In genomic region chr11:94217705-94218104, GRCh38 we compare ENCODE assay signal across 19 cellular contexts.
DNase-seq lines count a peak whose midpoint lies in the region; TF ChIP-seq lines count a peak whose summit lies in the region.
"Had no signal": no experiment of that assay in that cellular context is flagged by ENCODE, and none has a peak within 500 bp of the region (broad histone marks: within the 10 kb centered on the region; RNA-seq: fewer than 3 reads in every experiment).

No MANE protein-coding gene starts in this region.

- H3K4me3 ChIP-seq in mammary epithelial cell (replicated peaks in 1 of 3; ENCODE audit: insufficient read depth in 1 of 3, low read depth in 2 of 3, low read length in 3 of 3) (no peak overlapping the region), suprapubic skin (no peak overlapping the region)

- H4K20me1 ChIP-seq in mammary epithelial cell (ENCODE audit: insufficient read depth, low read length): no peaks in the 10 kb centered on the region

- intact Hi-C loops in mammary epithelial cell (cut with micrococcal nuclease): no loop called here

- DNase-seq in NOMO-1 treated with DMSO at 0.1 percent for 48 hours (lab: John Stamatoyannopoulos, UW; ENCODE audit: unreplicated experiment) (peak; percentile 15), NOMO-1 treated with dmso at 0.1 percent for 144 hours (lab: John Stamatoyannopoulos, UW; ENCODE audit: unreplicated experiment) (no peak), MV-4-11 (lab: John Stamatoyannopoulos, UW) (peak; percentile 43), mammary epithelial cell (no peak), activated gamma-delta T cell (lab: John Stamatoyannopoulos, UW) (no peak), suprapubic skin (ENCODE audit: low spot score in 2 of 2) (no peak)
- DNase-seq: 8988T; C1 segment of cervical spinal cord; CD4-positive, CD25-positive, alpha-beta regulatory T cell; CD8-positive, alpha-beta memory T cell; COR-L47; DMS 273 treated with DMSO at 0.1 percent for 48 hours; DMS53; EL; GOT3; H7; HFFc6 had no signal

- H3K9me3 ChIP-seq in mammary epithelial cell (replicated peaks; ENCODE audit: insufficient read depth, low read length): no peaks in the 10 kb centered on the region
- no peaks in the 10 kb centered on the region for H3K9me3 ChIP-seq in suprapubic skin

- H3K9ac ChIP-seq in mammary epithelial cell (ENCODE audit: insufficient read depth, low read length): no peak overlapping the region

- TF ChIP-seq CTCF in mammary epithelial cell (conservative IDR thresholded peaks at IDR 0.05 in 1 of 2, IDR thresholded peaks at IDR 0.05 in 1 of 2; ENCODE audit: extremely low read depth in 1 of 2, insufficient read depth in 1 of 2, low read depth in 1 of 2, low read length in 2 of 2) (no peak), suprapubic skin (IDR thresholded peaks at IDR 0.05) (no peak)

- H3K4me2 ChIP-seq in mammary epithelial cell (ENCODE audit: insufficient read depth, low read depth, low read length): no peak overlapping the region

- no TSS peak for BruUV-seq in mammary epithelial cell (replicated peaks; lab: Mats Ljungman, UMichigan)

- no peak for TF ChIP-seq POLR2A in suprapubic skin (IDR thresholded peaks at IDR 0.05)

- no peak overlapping the region for H2AFZ ChIP-seq in mammary epithelial cell (ENCODE audit: low read depth, low read length)

- no peaks in the 10 kb centered on the region for H3K79me2 ChIP-seq in mammary epithelial cell (ENCODE audit: insufficient read depth, low read length)

- CTCF ChIA-PET in mammary epithelial cell (lab: Charles Lee; ENCODE audit: low non-redundant PET): no interaction called here

- dilution Hi-C loops in mammary epithelial cell (cut with HindIII; ENCODE audit: low sequenced_read_pairs): no loop called here

- no peak for TF ChIP-seq EP300 in suprapubic skin (IDR thresholded peaks at IDR 0.05)

- 80% methylated on average over 1 of the region's 1 CpG for WGBS in mammary epithelial cell (ENCODE audit: low coverage, missing lambda C conversion rate)
- WGBS in suprapubic skin: 88% methylated on average over 1 of the region's 1 CpG

- H3K36me3 ChIP-seq in mammary epithelial cell (ENCODE audit: insufficient read depth, low read length) (no peaks in the 10 kb centered on the region), suprapubic skin (no peaks in the 10 kb centered on the region)

- in situ Hi-C loops in mammary epithelial cell (cut with MboI; ENCODE audit: low sequenced_read_pairs in 2 of 2): no loop called here

- H3K4me1 ChIP-seq in mammary epithelial cell (ENCODE audit: insufficient read depth, low read length) (no peaks in the 10 kb centered on the region), suprapubic skin (no peaks in the 10 kb centered on the region)

- H3K27ac ChIP-seq in cingulate gyrus (ENCODE audit: low read depth, low read length) (peak overlapping the region; percentile 54), temporal lobe (ENCODE audit: low read depth, low read length) (peak overlapping the region; percentile 33), mammary epithelial cell (ENCODE audit: insufficient read depth, low read depth, low read length) (no peak overlapping the region), suprapubic skin (no peak overlapping the region)

- H3K27me3 ChIP-seq in mammary epithelial cell (ENCODE audit: insufficient read depth, low read length): no peaks in the 10 kb centered on the region
- H3K27me3 ChIP-seq in suprapubic skin: no peaks in the 10 kb centered on the region

Comparison
In these comparisons a context has a peak if more than half of its experiments do, and no peak if none do; other contexts are left out.
1. DNase-seq: peak in NOMO-1 treated with DMSO at 0.1 percent for 48 hours (single experiment) and MV-4-11 (single experiment); none in NOMO-1 treated with dmso at 0.1 percent for 144 hours (single experiment), mammary epithelial cell (single experiment), activated gamma-delta T cell (single experiment) and suprapubic skin (0 of 2).
2. H3K27ac ChIP-seq: peak in cingulate gyrus (single experiment) and temporal lobe (single experiment); none in mammary epithelial cell (single experiment) and suprapubic skin (single experiment).